In the genomic region with DNA sequence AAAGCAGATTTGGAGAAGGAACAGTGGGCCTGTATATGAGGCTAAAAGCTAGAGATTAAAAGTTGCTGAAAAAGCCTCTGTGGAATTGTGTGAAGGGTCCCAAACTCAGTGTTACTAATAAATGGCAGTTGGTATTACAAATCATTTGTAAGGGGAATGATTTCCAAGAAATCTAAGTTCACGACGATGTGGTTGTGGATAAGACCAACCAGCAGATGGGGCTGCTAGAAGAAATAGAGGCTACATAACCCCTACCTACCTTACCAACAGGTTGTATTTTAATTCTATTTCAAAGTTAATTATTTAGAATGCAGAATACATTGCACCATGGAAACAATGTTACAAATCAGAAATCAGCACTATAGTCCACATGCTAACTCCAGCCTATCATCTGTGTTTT, we compare ENCODE assay signal across 15 cellular contexts.
DNase-seq lines count a peak whose midpoint lies in the region; ATAC-seq and TF ChIP-seq lines count a peak whose summit lies in the region.
"Had no signal": no experiment of that assay in that cellular context is flagged by ENCODE, and none has a peak within 500 bp of the region (broad histone marks: within the 10 kb centered on the region; RNA-seq: fewer than 3 reads in every experiment).

No MANE protein-coding gene starts in this region.

- no peak overlapping the region for H3T11ph ChIP-seq in H9 (ENCODE audit: low read length)

- no peak overlapping the region for H3K23ac ChIP-seq in H9 (ENCODE audit: insufficient read length, low read depth, low read length)

- no peak overlapping the region for H2AFZ ChIP-seq in H9 (ENCODE audit: low read length)

- H4K5ac ChIP-seq in H9 (ENCODE audit: insufficient read length, low read depth, low read length): no peak overlapping the region

- H3K14ac ChIP-seq in H9 (ENCODE audit: insufficient read depth, low read length): no peak overlapping the region

- BruUV-seq in Panc1 (replicated peaks; lab: Mats Ljungman, UMichigan): no TSS peak

- intact Hi-C loops in Panc1 (cut with micrococcal nuclease; ENCODE audit: unreplicated experiment): no loop called here

- no peak overlapping the region for H3K9ac ChIP-seq in H9 (ENCODE audit: extremely low read depth, insufficient read length, low read length)
- H3K9ac ChIP-seq: BLaER1 had no signal

- no peak overlapping the region for H2BK20ac ChIP-seq in H9 (ENCODE audit: low read depth, low read length, poor library complexity, severe bottlenecking)

- H3K79me2 ChIP-seq in H9 (ENCODE audit: insufficient read depth, low read length): no peaks in the 10 kb centered on the region; the same call in 1 of the 2 replicates

- no peaks in the 10 kb centered on the region for H3K9me3 Mint-ChIP-seq in H9
- H3K9me3 Mint-ChIP-seq: activated naive CD8-positive, alpha-beta T cell treated with anti-CD3 and anti-CD28 coated beads, Interleukin-2, amount 10 ng/mL, durations not matched to agents 7 days and 5 days had no signal

- H3K4me1 ChIP-seq in H9 (ENCODE audit: insufficient read depth, low read length) (no peaks in the 10 kb centered on the region; the same call in 1 of the 2 replicates), Panc1 (ENCODE audit: control insufficient read depth, insufficient read depth, low read length) (no peaks in the 10 kb centered on the region), BE2C (no peaks in the 10 kb centered on the region)
- H3K4me1 ChIP-seq: BLaER1 had no signal

- no peaks in the 10 kb centered on the region for H3K23me2 ChIP-seq in H9 (ENCODE audit: insufficient read length, low read depth, low read length, poor library complexity, severe bottlenecking)

- H3K36me3 ChIP-seq in Panc1 (ENCODE audit: control insufficient read depth, insufficient read depth, low read length) (no peaks in the 10 kb centered on the region), BE2C (no peaks in the 10 kb centered on the region)
- H3K36me3 ChIP-seq: BLaER1, transverse colon had no signal

- no CpG with 5 or more reads among the region's 2 CpGs for WGBS in H9 (ENCODE audit: extremely low coverage, insufficient read length, low lambda C conversion rate)

- H3K27ac Mint-ChIP-seq in H9: no peak overlapping the region
- H3K27ac Mint-ChIP-seq: activated naive CD8-positive, alpha-beta T cell treated with anti-CD3 and anti-CD28 coated beads, Interleukin-2, amount 10 ng/mL, durations not matched to agents 7 days and 5 days; naive thymus-derived CD4-positive, alpha-beta T cell had no signal

- no peak overlapping the region for H3K4me3 Mint-ChIP-seq in H9
- H3K4me3 Mint-ChIP-seq: activated naive CD8-positive, alpha-beta T cell treated with anti-CD3 and anti-CD28 coated beads, Interleukin-2, amount 10 ng/mL, durations not matched to agents 7 days and 5 days; naive thymus-derived CD4-positive, alpha-beta T cell had no signal

- no peak overlapping the region for H2BK12ac ChIP-seq in H9 (ENCODE audit: insufficient read length, low read depth, low read length)

- H3K27me3 ChIP-seq in AG04450 (ENCODE audit: control insufficient read depth, insufficient read depth, low read length) (no peaks in the 10 kb centered on the region), H9 (ENCODE audit: insufficient read depth, low read length) (no peaks in the 10 kb centered on the region; the same call in 1 of the 2 replicates), Panc1 (ENCODE audit: control insufficient read depth, insufficient read depth, low read length) (no peaks in the 10 kb centered on the region), BE2C (no peaks in the 10 kb centered on the region)
- H3K27me3 ChIP-seq: BLaER1, transverse colon had no signal

- H3K4ac ChIP-seq in H9 (ENCODE audit: low read depth, low read length): no peak overlapping the region

- H2AK5ac ChIP-seq in H9 (ENCODE audit: insufficient read length, low read length): no peak overlapping the region

- no peaks in the 10 kb centered on the region for H4K20me1 ChIP-seq in H9 (ENCODE audit: control insufficient read depth, insufficient read depth, insufficient read length)
- H4K20me1 ChIP-seq: BLaER1 had no signal

- H2BK5ac ChIP-seq in H9 (ENCODE audit: insufficient read length, low read length): no peak overlapping the region

- no peaks in the 10 kb centered on the region for H3K4me1 Mint-ChIP-seq in H9
- H3K4me1 Mint-ChIP-seq: activated naive CD8-positive, alpha-beta T cell treated with anti-CD3 and anti-CD28 coated beads, Interleukin-2, amount 10 ng/mL, durations not matched to agents 7 days and 5 days; naive thymus-derived CD4-positive, alpha-beta T cell had no signal

- no peak overlapping the region for H3K4me3 ChIP-seq in AG04450 (ENCODE audit: low read depth, low read length)
- no peak overlapping the region for H3K4me3 ChIP-seq in Panc1 (ENCODE audit: low read depth in 2 of 2, low read length in 2 of 2)
- H3K4me3 ChIP-seq in foreskin fibroblast (ENCODE audit: low read depth in 1 of 2, low read length in 2 of 2): no peak overlapping the region
- H3K4me3 ChIP-seq in BE2C (ENCODE audit: low read depth, low read length): no peak overlapping the region
- H3K4me3 ChIP-seq: BLaER1, transverse colon had no signal

- H4K91ac ChIP-seq in H9 (ENCODE audit: insufficient read length, low read depth, low read length): no peak overlapping the region

- H3K4me2 ChIP-seq in H9 (ENCODE audit: insufficient read depth, insufficient read length, low read length): no peak overlapping the region
- H3K4me2 ChIP-seq: BLaER1 had no signal

- POLR2A ChIA-PET in AG04450 (lab: Yijun Ruan, JAX) (no interaction called here), Panc1 (lab: Charles Lee) (no interaction called here)

- H3K56ac ChIP-seq in H9 (ENCODE audit: insufficient read length, low read depth, low read length): no peak overlapping the region

- H3K27ac ChIP-seq in AG04450 (ENCODE audit: low read depth, low read length) (no peak overlapping the region), H9 (ENCODE audit: insufficient read length, low read depth, low read length) (no peak overlapping the region), Panc1 (ENCODE audit: low read length) (no peak overlapping the region)
- H3K27ac ChIP-seq: BLaER1, transverse colon had no signal

- no peak overlapping the region for H4K8ac ChIP-seq in H9 (replicated peaks; ENCODE audit: insufficient read length, low read depth, low read length)

- H2BK15ac ChIP-seq in H9 (ENCODE audit: low read depth, low read length): no peak overlapping the region

- no peaks in the 10 kb centered on the region; the same call in 1 of the 2 replicates for H3K27me3 Mint-ChIP-seq in H9 (ENCODE audit: low read depth)

- H3K79me1 ChIP-seq in H9 (ENCODE audit: insufficient read depth, low read depth, low read length, poor library complexity, severe bottlenecking): no peaks in the 10 kb centered on the region

- in situ Hi-C loops in Panc1 (cut with HindIII; ENCODE audit: low pct_unique_long_range_greater_than_20kb, low sequenced_read_pairs): no loop called here

- no peak for DNase-seq in AG04450 (ENCODE audit: low read depth, low spot score)
- DNase-seq in H9: no peak
- DNase-seq in Panc1 (ENCODE audit: low read depth, low spot score): no peak
- peak; percentile 5 to 41 for DNase-seq in foreskin fibroblast
- DNase-seq in BE2C: no peak
- DNase-seq in activated CD4-positive, alpha-beta T cell treated with anti-CD3 and anti-CD28 coated beads, Interleukin-2, amount 50 U/mL, for 48 hours: no peak
- DNase-seq in stimulated activated CD4-positive, alpha-beta T cell treated with anti-CD3 and anti-CD28 coated beads, Interleukin-4, amount 100 ng/mL, for 24 hours: no peak
- DNase-seq: activated naive CD8-positive, alpha-beta T cell treated with anti-CD3 and anti-CD28 coated beads, Interleukin-2, amount 10 ng/mL, durations not matched to agents 7 days and 5 days; hippocampal formation; naive thymus-derived CD4-positive, alpha-beta T cell; NCI-H2081 treated with DMSO at 0.1 percent for 48 hours; transverse colon had no signal

- CTCF ChIA-PET in AG04450 (lab: Charles Lee): no interaction called here
- CTCF ChIA-PET in Panc1 (lab: Charles Lee): no interaction called here

- H3K9me3 ChIP-seq in AG04450 (ENCODE audit: control insufficient read depth, insufficient read depth, low read length) (no peaks in the 10 kb centered on the region), H9 (ENCODE audit: control insufficient read depth, low read depth, low read length) (no peaks in the 10 kb centered on the region), Panc1 (ENCODE audit: control insufficient read depth, insufficient read depth, low read depth, low read length) (no peaks in the 10 kb centered on the region), BE2C (no peaks in the 10 kb centered on the region)
- H3K9me3 ChIP-seq: BLaER1, transverse colon had no signal

- ATAC-seq in Panc1: no peak
- ATAC-seq in GM19397 (IDR thresholded peaks at IDR 0.05; ENCODE audit: unreplicated experiment): no peak
- ATAC-seq: esophagus mucosa; naive thymus-derived CD4-positive, alpha-beta T cell had no signal

- no peak overlapping the region for H3K18ac ChIP-seq in H9 (ENCODE audit: insufficient read length, low read depth, low read length)

- H3K36me3 Mint-ChIP-seq in H9 (ENCODE audit: insufficient read depth in 1 of 3, low read depth in 3 of 3): no peaks in the 10 kb centered on the region
- H3K36me3 Mint-ChIP-seq: activated naive CD8-positive, alpha-beta T cell treated with anti-CD3 and anti-CD28 coated beads, Interleukin-2, amount 10 ng/mL, durations not matched to agents 7 days and 5 days; naive thymus-derived CD4-positive, alpha-beta T cell had no signal

- H2BK120ac ChIP-seq in H9 (ENCODE audit: low read depth, low read length, poor library complexity, severe bottlenecking): no peak overlapping the region

- peak; percentile 32 for TF ChIP-seq CTCF in AG04450 (IDR thresholded peaks at IDR 0.05; ENCODE audit: low read depth, low read length)
- peak; percentile 71 for TF ChIP-seq CTCF in H9 (conservative IDR thresholded peaks at IDR 0.05)
- peak; percentile 33; the same call in 1 of the 2 replicates for TF ChIP-seq CTCF in Panc1 (IDR thresholded peaks at IDR 0.05)
- TF ChIP-seq CTCF in foreskin fibroblast (IDR thresholded peaks at IDR 0.05; ENCODE audit: low read depth, low read length): no peak
- TF ChIP-seq CTCF in BE2C (IDR thresholded peaks at IDR 0.05; ENCODE audit: low read depth, low read length): no peak

Comparison
In these comparisons a context has a peak if more than half of its experiments do, and no peak if none do; other contexts are left out.
1. DNase-seq: peak in foreskin fibroblast (2 of 2); none in AG04450 (single experiment), H9 (single experiment), Panc1 (single experiment), BE2C (single experiment), activated CD4-positive, alpha-beta T cell treated with anti-CD3 and anti-CD28 coated beads, Interleukin-2, amount 50 U/mL, for 48 hours (0 of 2) and stimulated activated CD4-positive, alpha-beta T cell treated with anti-CD3 and anti-CD28 coated beads, Interleukin-4, amount 100 ng/mL, for 24 hours (single experiment).
2. CTCF ChIP-seq: peak in AG04450 (single experiment), H9 (single experiment) and Panc1 (single experiment); none in foreskin fibroblast (single experiment) and BE2C (single experiment).